Comparison of ENCODE assay signal across 24 cellular contexts in genomic region chr12:91091916-91092715, GRCh38. TPM values are rescaled to one million over a fixed set of nuclear protein-coding genes. Genes with fewer than 3 reads are reported as not detected.
DNase-seq lines count a peak whose midpoint lies in the region; ATAC-seq, FAIRE-seq and TF ChIP-seq lines count a peak whose summit lies in the region.
"Had no signal": no experiment of that assay in that cellular context is flagged by ENCODE, and none has a peak within 500 bp of the region (broad histone marks: within the 10 kb centered on the region; RNA-seq: fewer than 3 reads in every experiment).

No MANE protein-coding gene starts in this region.

- H3K9me3 ChIP-seq in neuronal stem cell (replicated peaks in 1 of 2; ENCODE audit: control insufficient read depth in 2 of 2, insufficient read depth in 1 of 2, low read depth in 1 of 2, low read length in 2 of 2) = no peaks in the 10 kb centered on the region
- H3K9me3 ChIP-seq in OCI-LY7 (ENCODE audit: low read length) = no peaks in the 10 kb centered on the region

- H3K36me3 ChIP-seq in bronchial epithelial cell (ENCODE audit: control insufficient read depth, insufficient read depth, low read length) (no peaks in the 10 kb centered on the region), neuronal stem cell (replicated peaks in 1 of 2; ENCODE audit: control insufficient read depth in 2 of 2, insufficient read depth in 2 of 2, low read length in 2 of 2) (no peaks in the 10 kb centered on the region), H7 (replicated peaks; ENCODE audit: control insufficient read depth, insufficient read depth, low read length) (no peaks in the 10 kb centered on the region), OCI-LY7 (ENCODE audit: insufficient read depth, low read length) (no peaks in the 10 kb centered on the region)
- H3K36me3 ChIP-seq: BLaER1, MG63 had no signal

- H3K27me3 ChIP-seq in bronchial epithelial cell (ENCODE audit: control insufficient read depth, insufficient read depth, low read length) (no peaks in the 10 kb centered on the region), neuronal stem cell (ENCODE audit: control insufficient read depth in 3 of 3, insufficient read depth in 3 of 3, low read depth in 1 of 3, low read length in 3 of 3) (no peaks in the 10 kb centered on the region), H7 (ENCODE audit: control insufficient read depth, insufficient read depth, low read length) (no peaks in the 10 kb centered on the region)
- H3K27me3 ChIP-seq: BLaER1, MG63 had no signal

- H3K4ac ChIP-seq in neuronal stem cell (ENCODE audit: low read length) = no peak overlapping the region

- TF ChIP-seq CTCF in bronchial epithelial cell (IDR thresholded peaks at IDR 0.05; ENCODE audit: insufficient read depth, low read length, severe bottlenecking) (no peak), OCI-LY7 (conservative IDR thresholded peaks at IDR 0.05; ENCODE audit: low read length) (no peak)

- H2AFZ ChIP-seq in neuronal stem cell (ENCODE audit: low read length) = peak overlapping the region; percentile 53
- H2AFZ ChIP-seq in OCI-LY7 (ENCODE audit: low read length) = no peak overlapping the region
- H2AFZ ChIP-seq: GM23248 had no signal

- H4K91ac ChIP-seq in neuronal stem cell (ENCODE audit: low read depth, low read length, poor library complexity) = no peak overlapping the region

- H2AK5ac ChIP-seq in neuronal stem cell (ENCODE audit: low read depth, low read length) = no peak overlapping the region

- peak; percentile 36 for FAIRE-seq in bronchial epithelial cell (lab: Jason Lieb, UNC)
- FAIRE-seq: HTR-8/SVneo had no signal

- no peak overlapping the region for H2BK15ac ChIP-seq in neuronal stem cell (ENCODE audit: low read length)

- intact Hi-C loops in OCI-LY7 (cut with micrococcal nuclease; ENCODE audit: unreplicated experiment) = no loop called here

- no peak overlapping the region for H3K23ac ChIP-seq in neuronal stem cell (ENCODE audit: low read depth, low read length, poor library complexity)

- CTCF ChIA-PET in OCI-LY7 (lab: Charles Lee; ENCODE audit: unreplicated experiment) = no interaction called here

- H3K4me2 ChIP-seq in neuronal stem cell (ENCODE audit: insufficient read depth, low read length, poor library complexity, severe bottlenecking) (no peak overlapping the region), OCI-LY7 (ENCODE audit: low read length) (no peak overlapping the region)
- H3K4me2 ChIP-seq: BLaER1 had no signal

- no peak overlapping the region for H3K4me3 ChIP-seq in bronchial epithelial cell (ENCODE audit: low read depth, low read length)
- H3K4me3 ChIP-seq in neuronal stem cell (ENCODE audit: low read length in 2 of 2) = no peak overlapping the region
- no peak overlapping the region for H3K4me3 ChIP-seq in H7 (ENCODE audit: insufficient read depth, low read depth, low read length)
- H3K4me3 ChIP-seq in OCI-LY7 (ENCODE audit: low read depth, low read length, poor library complexity, severe bottlenecking) = no peak overlapping the region
- H3K4me3 ChIP-seq: BLaER1, GM23248, MG63 had no signal

- no peak overlapping the region for H3K9ac ChIP-seq in neuronal stem cell (ENCODE audit: low read depth, low read length, poor library complexity)
- H3K9ac ChIP-seq: BLaER1, GM23248 had no signal

- BruUV-seq in OCI-LY7 (replicated peaks; lab: Mats Ljungman, UMichigan) = no TSS peak

- no peak overlapping the region for H2BK5ac ChIP-seq in neuronal stem cell (ENCODE audit: low read length)

- no peak overlapping the region for H3K14ac ChIP-seq in neuronal stem cell (ENCODE audit: low read length)

- H4K8ac ChIP-seq in neuronal stem cell (ENCODE audit: low read depth, low read length) = no peak overlapping the region

- no peak overlapping the region for H2BK120ac ChIP-seq in neuronal stem cell (ENCODE audit: low read depth, low read length)

- H3K4me1 ChIP-seq in neuronal stem cell (ENCODE audit: control insufficient read depth in 2 of 2, insufficient read depth in 1 of 2, low read depth in 1 of 2, low read length in 2 of 2) = no peaks in the 10 kb centered on the region
- no peaks in the 10 kb centered on the region for H3K4me1 ChIP-seq in OCI-LY7 (ENCODE audit: insufficient read depth, low read length, poor library complexity, severe bottlenecking)
- H3K4me1 ChIP-seq: BLaER1 had no signal

- no peak for ATAC-seq in HG03565 (IDR thresholded peaks at IDR 0.05; ENCODE audit: unreplicated experiment)

- WGBS in neuronal stem cell (ENCODE audit: extremely low coverage in 2 of 2, insufficient read length in 2 of 2, insufficient replicate concordance in 1 of 2), 2 donors = no CpG with 5 or more reads among the region's 6 CpGs

- H3K79me2 ChIP-seq in OCI-LY7 (ENCODE audit: insufficient read depth, low read depth, low read length) = no peaks in the 10 kb centered on the region

- H2BK12ac ChIP-seq in neuronal stem cell (ENCODE audit: low read length) = no peak overlapping the region

- POLR2A ChIA-PET in OCI-LY7 (lab: Charles Lee) = interaction anchor here (0.6 kb wide), 1 partner anchor 30 kb away, joined by 4 read pairs; no protein-coding TSS in a partner anchor

- H3K79me1 ChIP-seq in neuronal stem cell (ENCODE audit: low read depth, low read length) = no peaks in the 10 kb centered on the region

- no peaks in the 10 kb centered on the region for H4K20me1 ChIP-seq in OCI-LY7 (ENCODE audit: insufficient read depth, low read length)
- H4K20me1 ChIP-seq: BLaER1 had no signal

- no peak overlapping the region for H3K18ac ChIP-seq in neuronal stem cell (ENCODE audit: low read length)

- H3K9me2 ChIP-seq in OCI-LY7 (ENCODE audit: insufficient read depth, low read length) = no peaks in the 10 kb centered on the region

- DNase-seq in ELF-1 (ENCODE audit: low read depth, low spot score) (peak; percentile 8), RPMI7951 (ENCODE audit: low read depth) (peak; percentile 26), bronchial epithelial cell (ENCODE audit: low read depth) (no peak), neuronal stem cell (ENCODE audit: low spot score) (no peak), GM03348 (ENCODE audit: low spot score) (no peak), H7 (no peak), OCI-LY7 (ENCODE audit: low spot score) (no peak)
- DNase-seq: CD4-positive, CD25-positive, alpha-beta regulatory T cell; GF-D8; GM23248; H9; KBM-7; MG63; NCI-H2029; NCI-H446; NCI-H524 treated with DMSO at 0.1 percent for 48 hours; NCI-H82; SHP77 had no signal

- H3K27ac ChIP-seq in neuronal stem cell (replicated peaks; ENCODE audit: low read length) = no peak overlapping the region
- no peak overlapping the region for H3K27ac ChIP-seq in OCI-LY7 (ENCODE audit: low read depth, low read length, poor library complexity, severe bottlenecking)
- H3K27ac ChIP-seq: BLaER1, GM23248, RWPE1 had no signal

RNA-seq across cellular contexts. Expression of gene LUM, which starts 19.2 kb away (rescaled TPM):
- total RNA-seq in RPMI7951 (2014; rRNA removed; shearing (Covaris generic)) = 56.5 and 102 TPM in 2 replicates
- total RNA-seq in bronchial epithelial cell = 0.38 and 14.2 TPM in 2 replicates
- 0.81 TPM for polyA plus RNA-seq in neuronal stem cell (2013, experiment 1 of 2)
- polyA plus RNA-seq in neuronal stem cell (2013, experiment 2 of 2) = 1.2 TPM
- not detected in 2 replicates for total RNA-seq in H7 (2014; rRNA removed; shearing (Covaris generic))
- not detected in 2 replicates for total RNA-seq in OCI-LY7 (2014; rRNA removed; shearing (Covaris generic))
- total RNA-seq in OCI-LY7 (2022) = not detected in 2 replicates
- total RNA-seq: CD4-positive, CD25-positive, alpha-beta regulatory T cell; H9 had no signal
- polyA plus RNA-seq: CD4-positive, CD25-positive, alpha-beta regulatory T cell had no signal

RNA-seq across cellular contexts. Expression of gene KERA, which starts 34.3 kb away (rescaled TPM):
- not detected in 2 replicates for total RNA-seq in RPMI7951 (2014; rRNA removed; shearing (Covaris generic))
- total RNA-seq in bronchial epithelial cell (not detected in 2 replicates), OCI-LY7 (2022) (not detected in 2 replicates)
- not detected for polyA plus RNA-seq in neuronal stem cell (2013, experiment 1 of 2)
- not detected for polyA plus RNA-seq in neuronal stem cell (2013, experiment 2 of 2)
- total RNA-seq in H7 (2014; rRNA removed; shearing (Covaris generic)) = not detected in 2 replicates
- not detected in 2 replicates for total RNA-seq in OCI-LY7 (2014; rRNA removed; shearing (Covaris generic))
- total RNA-seq: CD4-positive, CD25-positive, alpha-beta regulatory T cell; GM23248; H9; LHCN-M2 had no signal
- polyA plus RNA-seq: AG04450; CD4-positive, CD25-positive, alpha-beta regulatory T cell; GM23248 had no signal

Comparison
In these comparisons a context has a peak if more than half of its experiments do, and no peak if none do; other contexts are left out.
1. DNase-seq: peak in ELF-1 (single experiment) and RPMI7951 (single experiment); none in bronchial epithelial cell (single experiment), neuronal stem cell (single experiment), GM03348 (single experiment), H7 (single experiment) and OCI-LY7 (single experiment).